Comparison of ENCODE assay signal across 8 cellular contexts in genomic region chr9:133144887-133145466, GRCh38. TPM values are rescaled to one million over a fixed set of nuclear protein-coding genes. Genes with fewer than 3 reads are reported as not detected.
DNase-seq lines count a peak whose midpoint lies in the region; ATAC-seq and TF ChIP-seq lines count a peak whose summit lies in the region.

No MANE protein-coding gene starts in this region.

- H3K9me3 ChIP-seq in heart left ventricle (no peaks in the 10 kb centered on the region), lower lobe of right lung (no peaks in the 10 kb centered on the region), upper lobe of left lung (no peaks in the 10 kb centered on the region)

- peak overlapping the region in 6 of 12 donors; percentile 8 to 79 (median 38) for H3K27ac ChIP-seq in heart left ventricle
- peak overlapping the region; percentile 58 for H3K27ac ChIP-seq in lower lobe of right lung
- H3K27ac ChIP-seq in upper lobe of left lung, result peak overlapping the region; percentile 41 to 76 (median 74)

- H3K9me3 Mint-ChIP-seq in activated T-helper 2 cell treated with anti-CD3 and anti-CD28 coated beads, Interferon-gamma antibody, Interleukin-2, Interleukin-4, amounts not matched to agents 10 μg/mL and 5 μg/mL and 100 μg/mL, durations not matched to agents 14 hours and 24 hours and 36 hours, result no peaks in the 10 kb centered on the region
- H3K9me3 Mint-ChIP-seq in chondrocyte (ENCODE audit: low read depth), result no peaks in the 10 kb centered on the region

- TF ChIP-seq CTCF in heart left ventricle (IDR thresholded peaks at IDR 0.05) (no peak), lower lobe of right lung (IDR thresholded peaks at IDR 0.05) (no peak), upper lobe of left lung (IDR thresholded peaks at IDR 0.05) (no peak), chondrocyte (IDR thresholded peaks at IDR 0.05) (no peak)

- H3K36me3 Mint-ChIP-seq in activated T-helper 2 cell treated with anti-CD3 and anti-CD28 coated beads, Interferon-gamma antibody, Interleukin-2, Interleukin-4, amounts not matched to agents 10 μg/mL and 5 μg/mL and 100 μg/mL, durations not matched to agents 14 hours and 24 hours and 36 hours (ENCODE audit: low read depth), result peaks cover 19% of the 10 kb centered on the region
- no peaks in the 10 kb centered on the region for H3K36me3 Mint-ChIP-seq in chondrocyte (ENCODE audit: low read depth)

- intact Hi-C loops in heart left ventricle (cut with DNase I) (loop anchor here (1.0 to 10.0 kb wide), 11 partner anchors 41 to 123 kb away; partner anchors contain the start of gene GTF3C5 (in 2 of the 10)), left cardiac atrium (cut with DNase I) (loop anchor here (2.0 to 10.0 kb wide), 3 partner anchors 40 to 100 kb away; no protein-coding TSS in a partner anchor), lower lobe of right lung (cut with DNase I) (loop anchor here (5.0 kb wide), 1 partner anchor 43 kb away; no protein-coding TSS in a partner anchor)
- intact Hi-C loops in activated T-helper 2 cell treated with anti-CD3 and anti-CD28 coated beads, Interferon-gamma antibody, Interleukin-2, Interleukin-4, amounts not matched to agents 10 μg/mL and 5 μg/mL and 100 μg/mL, durations not matched to agents 14 hours and 24 hours and 36 hours (cut with micrococcal nuclease), result loop anchor here (1.0 to 10.0 kb wide), 5 partner anchors 10 to 230 kb away; partner anchors contain the start of genes STKLD1 and SURF4

- ATAC-seq in heart left ventricle (no peak), left cardiac atrium (no peak), lower lobe of right lung (no peak), upper lobe of left lung (ENCODE audit: low FRiP score in 2 of 2) (no peak)

- no peaks in the 10 kb centered on the region for H3K27me3 Mint-ChIP-seq in activated T-helper 2 cell treated with anti-CD3 and anti-CD28 coated beads, Interferon-gamma antibody, Interleukin-2, Interleukin-4, amounts not matched to agents 10 μg/mL and 5 μg/mL and 100 μg/mL, durations not matched to agents 14 hours and 24 hours and 36 hours (ENCODE audit: low read depth)
- H3K27me3 Mint-ChIP-seq in chondrocyte (ENCODE audit: low read depth), result no peaks in the 10 kb centered on the region

- peak overlapping the region; percentile 89 for H3K27ac Mint-ChIP-seq in activated T-helper 2 cell treated with anti-CD3 and anti-CD28 coated beads, Interferon-gamma antibody, Interleukin-2, Interleukin-4, amounts not matched to agents 10 μg/mL and 5 μg/mL and 100 μg/mL, durations not matched to agents 14 hours and 24 hours and 36 hours
- H3K27ac Mint-ChIP-seq in chondrocyte (ENCODE audit: unreplicated experiment), result no peak overlapping the region

- H3K27me3 ChIP-seq in heart left ventricle (no peaks in the 10 kb centered on the region), lower lobe of right lung (ENCODE audit: low read depth) (no peaks in the 10 kb centered on the region), upper lobe of left lung (no peaks in the 10 kb centered on the region)

- TF ChIP-seq POLR2A in heart left ventricle (IDR thresholded peaks at IDR 0.05) (no peak), upper lobe of left lung (IDR thresholded peaks at IDR 0.05) (no peak), erythroblast (IDR thresholded peaks at IDR 0.05; ENCODE audit: low read length) (no peak)

- no peak for TF ChIP-seq EP300 in upper lobe of left lung (IDR thresholded peaks at IDR 0.05)

- H3K4me3 ChIP-seq in heart left ventricle (peak overlapping the region in 7 of 12 donors; percentile 30 to 56 (median 44)), lower lobe of right lung (peak overlapping the region; percentile 49), upper lobe of left lung (peak overlapping the region in 1 of 4 donors; percentile 49)

- H3K4me1 Mint-ChIP-seq in activated T-helper 2 cell treated with anti-CD3 and anti-CD28 coated beads, Interferon-gamma antibody, Interleukin-2, Interleukin-4, amounts not matched to agents 10 μg/mL and 5 μg/mL and 100 μg/mL, durations not matched to agents 14 hours and 24 hours and 36 hours (ENCODE audit: low read depth), result peaks cover 49% of the 10 kb centered on the region
- peaks cover 29% of the 10 kb centered on the region for H3K4me1 Mint-ChIP-seq in chondrocyte (ENCODE audit: low read depth)

- DNase-seq in heart left ventricle (no peak), left cardiac atrium (no peak), lower lobe of right lung (no peak), upper lobe of left lung (no peak), erythroblast (lab: John Stamatoyannopoulos, UW) (no peak), NCI-H1436 (lab: John Stamatoyannopoulos, UW) (no peak), chondrocyte (ENCODE audit: low spot score) (no peak)
- no peak for DNase-seq in activated T-helper 2 cell treated with anti-CD3 and anti-CD28 coated beads, Interferon-gamma antibody, Interleukin-2, Interleukin-4, amounts not matched to agents 10 μg/mL and 5 μg/mL and 100 μg/mL, durations not matched to agents 14 hours and 24 hours and 36 hours (ENCODE audit: low spot score)

- H3K4me1 ChIP-seq in heart left ventricle (peaks cover 7 to 83% (median 51%) of the 10 kb centered on the region in 12 donors), lower lobe of right lung (peaks cover 72% of the 10 kb centered on the region), upper lobe of left lung (peaks cover 54 to 75% (median 66%) of the 10 kb centered on the region in 4 donors)

- no peaks in the 10 kb centered on the region for H3K36me3 ChIP-seq in heart left ventricle
- H3K36me3 ChIP-seq in lower lobe of right lung, result no peaks in the 10 kb centered on the region
- no peaks in the 10 kb centered on the region for H3K36me3 ChIP-seq in upper lobe of left lung

- H3K4me3 Mint-ChIP-seq in activated T-helper 2 cell treated with anti-CD3 and anti-CD28 coated beads, Interferon-gamma antibody, Interleukin-2, Interleukin-4, amounts not matched to agents 10 μg/mL and 5 μg/mL and 100 μg/mL, durations not matched to agents 14 hours and 24 hours and 36 hours (ENCODE audit: low read depth), result peak overlapping the region; percentile 69
- H3K4me3 Mint-ChIP-seq in chondrocyte (ENCODE audit: unreplicated experiment), result no peak overlapping the region

- 58 to 63% (median 58%) methylated on average over 13 to 14 of the region's 14 CpGs for WGBS in heart left ventricle, 4 donors
- 61 to 64% methylated on average over 14 of the region's 14 CpGs for WGBS in upper lobe of left lung, 2 donors

RNA-seq across cellular contexts. Expression of gene GBGT1, which starts 18.7 kb away (rescaled TPM):
- total RNA-seq in heart left ventricle, result 10 to 100 TPM in 2 of 9 donors, 1 to 10 TPM in 7; 4.6 to 22.5 (median 7.1) TPM
- 1 to 10 TPM; 5.4 to 7.0 TPM for polyA plus RNA-seq in heart left ventricle
- 10 to 100 TPM; 10.8 to 12.8 TPM for total RNA-seq in left cardiac atrium
- 6.8 and 7.4 TPM in 2 replicates for total RNA-seq in activated T-helper 2 cell treated with anti-CD3 and anti-CD28 coated beads, Interferon-gamma antibody, Interleukin-2, Interleukin-4, amounts not matched to agents 10 μg/mL and 5 μg/mL and 100 μg/mL, durations not matched to agents 14 hours and 24 hours and 36 hours
- total RNA-seq in lower lobe of right lung, result 38.5 TPM
- total RNA-seq in upper lobe of left lung, result 10 to 100 TPM in 5 of 6 donors, 1 to 10 TPM in 1; 9.1 to 71.2 (median 36.0) TPM
- 2.1 to 8.1 TPM (median 5.8 TPM) in 3 replicates for total RNA-seq in chondrocyte

RNA-seq across cellular contexts. Expression of gene RALGDS, which starts 23.9 kb away (rescaled TPM):
- 10 to 100 TPM; 17.8 to 70.1 (median 26.6) TPM for total RNA-seq in heart left ventricle
- polyA plus RNA-seq in heart left ventricle, result 10 to 100 TPM; 18.3 to 24.8 TPM
- total RNA-seq in left cardiac atrium, result 10 to 100 TPM; 27.0 to 29.3 TPM
- 78.8 and 85.8 TPM in 2 replicates for total RNA-seq in activated T-helper 2 cell treated with anti-CD3 and anti-CD28 coated beads, Interferon-gamma antibody, Interleukin-2, Interleukin-4, amounts not matched to agents 10 μg/mL and 5 μg/mL and 100 μg/mL, durations not matched to agents 14 hours and 24 hours and 36 hours
- 71.1 TPM for total RNA-seq in lower lobe of right lung
- 100 to 1,000 TPM in 3 of 6 donors, 10 to 100 TPM in 3; 57.1 to 117 (median 88.9) TPM for total RNA-seq in upper lobe of left lung
- total RNA-seq in chondrocyte, result 16.1 to 19.0 TPM (median 17.5 TPM) in 3 replicates
